Comparison of ENCODE assay signal across 17 cellular contexts in genomic region chr1:155569988-155570592, GRCh38. TPM values are rescaled to one million over a fixed set of nuclear protein-coding genes. Genes with fewer than 3 reads are reported as not detected.
DNase-seq lines count a peak whose midpoint lies in the region; ATAC-seq and TF ChIP-seq lines count a peak whose summit lies in the region.
"Had no signal": no experiment of that assay in that cellular context is flagged by ENCODE, and none has a peak within 500 bp of the region (broad histone marks: within the 10 kb centered on the region; RNA-seq: fewer than 3 reads in every experiment).

No MANE protein-coding gene starts in this region.

- TF ChIP-seq CTCF in fibroblast of mammary gland (conservative IDR thresholded peaks at IDR 0.05; ENCODE audit: control insufficient read depth, insufficient read depth, low read depth, low read length), result no peak
- TF ChIP-seq CTCF in sigmoid colon (IDR thresholded peaks at IDR 0.05), result no peak

- H3K36me3 ChIP-seq in sigmoid colon, result no peaks in the 10 kb centered on the region
- H3K36me3 ChIP-seq: suprapubic skin had no signal

- H3K4me1 Mint-ChIP-seq in activated T-cell treated with anti-CD3 and anti-CD28 coated beads, Interleukin-2, amount 50 U/mL, for 72 hours (ENCODE audit: low read depth), result peaks cover 41% of the 10 kb centered on the region
- peaks cover 12% of the 10 kb centered on the region for H3K4me1 Mint-ChIP-seq in stimulated activated effector memory CD8-positive, alpha-beta T cell treated with anti-CD3 and anti-CD28 coated beads, Interleukin-12 subunit alpha, Interleukin-12 subunit beta, amount 100 ng/mL, for 72 hours
- H3K4me1 Mint-ChIP-seq: GM23338 had no signal

- H3K4me1 ChIP-seq in sigmoid colon, result peaks cover 0 to under 1% (median 0%) of the 10 kb centered on the region in 4 donors

- H3K4me3 ChIP-seq in fibroblast of mammary gland (ENCODE audit: control insufficient read depth, low read depth, low read length), result no peak overlapping the region
- no peak overlapping the region for H3K4me3 ChIP-seq in sigmoid colon
- H3K4me3 ChIP-seq: GM23338, suprapubic skin had no signal

- H3K27ac ChIP-seq in sigmoid colon, result no peak overlapping the region
- H3K27ac ChIP-seq: suprapubic skin had no signal

- no peaks in the 10 kb centered on the region for H3K27me3 Mint-ChIP-seq in activated T-cell treated with anti-CD3 and anti-CD28 coated beads, Interleukin-2, amount 50 U/mL, for 72 hours (ENCODE audit: low read depth)
- H3K27me3 Mint-ChIP-seq: activated naive CD4-positive, alpha-beta T cell treated with anti-CD3 and anti-CD28 coated beads, Interleukin-2, amount 50 U/mL, for 24 hours had no signal

- peaks cover 0 to 7% of the 10 kb centered on the region in 2 donors for H3K36me3 Mint-ChIP-seq in activated T-cell treated with anti-CD3 and anti-CD28 coated beads, Interleukin-2, amount 50 U/mL, for 72 hours (ENCODE audit: insufficient read depth in 2 of 2)
- peaks cover 66% of the 10 kb centered on the region for H3K36me3 Mint-ChIP-seq in stimulated activated effector memory CD8-positive, alpha-beta T cell treated with anti-CD3 and anti-CD28 coated beads, Interleukin-12 subunit alpha, Interleukin-12 subunit beta, amount 100 ng/mL, for 72 hours

- no peak overlapping the region for H3K27ac Mint-ChIP-seq in activated T-cell treated with anti-CD3 and anti-CD28 coated beads, Interleukin-2, amount 50 U/mL, for 72 hours
- H3K27ac Mint-ChIP-seq in stimulated activated effector memory CD8-positive, alpha-beta T cell treated with anti-CD3 and anti-CD28 coated beads, Interleukin-12 subunit alpha, Interleukin-12 subunit beta, amount 100 ng/mL, for 72 hours, result peak overlapping the region; percentile 50
- H3K27ac Mint-ChIP-seq: activated naive CD4-positive, alpha-beta T cell treated with anti-CD3 and anti-CD28 coated beads, Interleukin-2, amount 50 U/mL, for 24 hours; GM23338; T-helper 1 cell treated with Interleukin-12 subunit alpha and Interleukin-12 subunit beta and Interleukin-4 antibody, amounts not matched to agents 30 μg/mL and 1 μg/mL, for 36 hours had no signal

- no peak for TF ChIP-seq POLR2A in sigmoid colon (IDR thresholded peaks at IDR 0.05)

- H3K9me3 ChIP-seq in sigmoid colon, result no peaks in the 10 kb centered on the region
- H3K9me3 ChIP-seq: suprapubic skin had no signal

- WGBS in sigmoid colon, 2 donors, result 84 to 91% methylated on average over 6 of the region's 6 CpGs

- H3K9me3 Mint-ChIP-seq in activated T-cell treated with anti-CD3 and anti-CD28 coated beads, Interleukin-2, amount 50 U/mL, for 72 hours, result no peaks in the 10 kb centered on the region
- H3K9me3 Mint-ChIP-seq in stimulated activated effector memory CD8-positive, alpha-beta T cell treated with anti-CD3 and anti-CD28 coated beads, Interleukin-12 subunit alpha, Interleukin-12 subunit beta, amount 100 ng/mL, for 72 hours, result no peaks in the 10 kb centered on the region
- H3K9me3 Mint-ChIP-seq: activated naive CD4-positive, alpha-beta T cell treated with anti-CD3 and anti-CD28 coated beads, Interleukin-2, amount 50 U/mL, for 24 hours; GM23338; T-helper 1 cell treated with Interleukin-12 subunit alpha and Interleukin-12 subunit beta and Interleukin-4 antibody, amounts not matched to agents 30 μg/mL and 1 μg/mL, for 36 hours had no signal

- no peak overlapping the region for H3K4me3 Mint-ChIP-seq in activated T-cell treated with anti-CD3 and anti-CD28 coated beads, Interleukin-2, amount 50 U/mL, for 72 hours
- H3K4me3 Mint-ChIP-seq in stimulated activated effector memory CD8-positive, alpha-beta T cell treated with anti-CD3 and anti-CD28 coated beads, Interleukin-12 subunit alpha, Interleukin-12 subunit beta, amount 100 ng/mL, for 72 hours, result no peak overlapping the region
- H3K4me3 Mint-ChIP-seq: activated naive CD4-positive, alpha-beta T cell treated with anti-CD3 and anti-CD28 coated beads, Interleukin-2, amount 50 U/mL, for 24 hours; GM23338; T-helper 1 cell treated with Interleukin-12 subunit alpha and Interleukin-12 subunit beta and Interleukin-4 antibody, amounts not matched to agents 30 μg/mL and 1 μg/mL, for 36 hours had no signal

- no peak for TF ChIP-seq EP300 in sigmoid colon (IDR thresholded peaks at IDR 0.05)

- no peaks in the 10 kb centered on the region for H3K27me3 ChIP-seq in sigmoid colon
- H3K27me3 ChIP-seq: suprapubic skin had no signal

- DNase-seq in activated T-cell treated with anti-CD3 and anti-CD28 coated beads, Interleukin-2, amount 50 U/mL, for 72 hours, result no peak
- DNase-seq in activated T-cell treated with anti-CD3 and anti-CD28 coated beads for 4 hours (no peak), SK-MEL-5 (ENCODE audit: low read depth, low spot score) (peak; percentile 17), fibroblast of mammary gland (ENCODE audit: low read depth) (peak; percentile 92), sigmoid colon (no peak)
- no peak for DNase-seq in stimulated activated effector memory CD8-positive, alpha-beta T cell treated with anti-CD3 and anti-CD28 coated beads, Interleukin-12 subunit alpha, Interleukin-12 subunit beta, amount 100 ng/mL, for 72 hours (ENCODE audit: low spot score in 2 of 2)
- no peak for DNase-seq in stimulated activated CD4-positive, alpha-beta T cell treated with anti-CD3 and anti-CD28 coated beads, Interleukin-2, amount 100 ng/mL, for 24 hours
- no peak for DNase-seq in stimulated activated CD4-positive, alpha-beta T cell treated with anti-CD3 and anti-CD28 coated beads, Interleukin-4, amount 100 ng/mL, for 1 hour
- DNase-seq: activated CD8-positive, alpha-beta memory T cell treated with anti-CD3 and anti-CD28 coated beads, Interleukin-2, amount 50 U/mL, for 48 hours; posterior cingulate gyrus; stimulated activated CD4-positive, alpha-beta T cell treated with anti-CD3 and anti-CD28 coated beads, Interleukin-15, amount 100 ng/mL, for 24 hours had no signal

- intact Hi-C loops in sigmoid colon (cut with DNase I), result no loop called here

- ATAC-seq in activated T-cell treated with anti-CD3 and anti-CD28 coated beads, Interleukin-2, amount 50 U/mL, for 72 hours (replicated peaks in 1 of 2), result peak; percentile 31 to 62
- peak; percentile 79 for ATAC-seq in stimulated activated effector memory CD8-positive, alpha-beta T cell treated with anti-CD3 and anti-CD28 coated beads, Interleukin-12 subunit alpha, Interleukin-12 subunit beta, amount 100 ng/mL, for 72 hours
- ATAC-seq: activated CD4-positive, CD25-positive, alpha-beta regulatory T cell treated with anti-CD3 and anti-CD28 coated beads, Interleukin-2, amount 50 U/mL, for 24 hours; GM23338; Right ventricle myocardium inferior had no signal

- in situ Hi-C loops in SK-MEL-5 (cut with HindIII; ENCODE audit: low pct_unique_long_range_greater_than_20kb, low sequenced_read_pairs), result no loop called here

RNA-seq across cellular contexts. Expression of gene ASH1L, which starts 7.5 kb away (rescaled TPM):
- 10 to 100 TPM; 40.3 to 47.2 TPM for total RNA-seq in activated T-cell treated with anti-CD3 and anti-CD28 coated beads, Interleukin-2, amount 50 U/mL, for 72 hours
- 21.2 and 24.4 TPM in 2 replicates for total RNA-seq in SK-MEL-5 (2014; rRNA removed; shearing (Covaris generic))
- 13.5 and 18.5 TPM in 2 replicates for polyA plus RNA-seq in SK-MEL-5 (2015; cell fraction: cytosol; rRNA removed)
- polyA plus RNA-seq in SK-MEL-5 (2015; cell fraction: nucleus; rRNA removed), result 25.7 and 31.9 TPM in 2 replicates
- total RNA-seq in sigmoid colon, result 10 to 100 TPM; 62.4 to 70.6 (median 67.5) TPM
- 10 to 100 TPM in 1 of 3 donors, 1 to 10 TPM in 2; 4.2 to 14.6 (median 4.4) TPM for polyA plus RNA-seq in sigmoid colon

RNA-seq across cellular contexts. Expression of gene MSTO1, which starts 39.9 kb away (rescaled TPM):
- total RNA-seq in activated T-cell treated with anti-CD3 and anti-CD28 coated beads, Interleukin-2, amount 50 U/mL, for 72 hours, result 10 to 100 TPM; 41.6 to 53.3 TPM
- total RNA-seq in SK-MEL-5 (2014; rRNA removed; shearing (Covaris generic)), result 31.6 and 34.0 TPM in 2 replicates
- polyA plus RNA-seq in SK-MEL-5 (2015; cell fraction: cytosol; rRNA removed), result 22.9 and 24.9 TPM in 2 replicates
- polyA plus RNA-seq in SK-MEL-5 (2015; cell fraction: nucleus; rRNA removed), result 361 and 447 TPM in 2 replicates
- 10 to 100 TPM in 2 of 4 donors, 1 to 10 TPM in 2; 3.6 to 14.7 (median 8.4) TPM for total RNA-seq in sigmoid colon
- 10 to 100 TPM in 1 of 3 donors, 1 to 10 TPM in 2; 3.6 to 26.7 (median 4.2) TPM for polyA plus RNA-seq in sigmoid colon

Comparison
In these comparisons a context has a peak if more than half of its experiments do, and no peak if none do; other contexts are left out.
1. DNase-seq: peak in SK-MEL-5 (single experiment) and fibroblast of mammary gland (single experiment); none in activated T-cell treated with anti-CD3 and anti-CD28 coated beads, Interleukin-2, amount 50 U/mL, for 72 hours (0 of 2), activated T-cell treated with anti-CD3 and anti-CD28 coated beads for 4 hours (single experiment), stimulated activated effector memory CD8-positive, alpha-beta T cell treated with anti-CD3 and anti-CD28 coated beads, Interleukin-12 subunit alpha, Interleukin-12 subunit beta, amount 100 ng/mL, for 72 hours (0 of 2), sigmoid colon (single experiment), stimulated activated CD4-positive, alpha-beta T cell treated with anti-CD3 and anti-CD28 coated beads, Interleukin-2, amount 100 ng/mL, for 24 hours (0 of 2) and stimulated activated CD4-positive, alpha-beta T cell treated with anti-CD3 and anti-CD28 coated beads, Interleukin-4, amount 100 ng/mL, for 1 hour (single experiment).